Comparison of ENCODE assay signal across 21 cellular contexts in the genomic region with DNA sequence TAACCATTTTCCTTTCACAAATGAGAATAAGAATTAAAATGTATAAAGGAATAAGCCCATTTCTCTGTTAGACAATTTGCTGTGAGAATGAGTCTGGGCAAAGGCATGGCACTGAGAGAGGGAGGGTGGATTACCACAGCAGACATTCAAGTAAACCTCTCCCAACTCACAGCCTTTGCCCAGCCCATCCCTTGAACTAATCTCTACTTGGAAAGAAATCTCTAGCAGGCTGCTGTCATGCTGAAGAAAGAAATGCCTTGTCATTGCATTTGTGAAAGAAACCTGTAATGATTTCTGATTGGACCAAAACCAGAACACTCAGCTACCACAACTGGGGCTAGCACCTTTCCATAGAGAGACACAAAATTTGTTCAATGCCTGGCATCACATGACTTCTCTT. TPM values are rescaled to one million over a fixed set of nuclear protein-coding genes. Genes with fewer than 3 reads are reported as not detected.
DNase-seq lines count a peak whose midpoint lies in the region; ATAC-seq and TF ChIP-seq lines count a peak whose summit lies in the region.
"Had no signal": no experiment of that assay in that cellular context is flagged by ENCODE, and none has a peak within 500 bp of the region (broad histone marks: within the 10 kb centered on the region; RNA-seq: fewer than 3 reads in every experiment).

No MANE protein-coding gene starts in this region.

- no peak overlapping the region for H3K4me3 Mint-ChIP-seq in type B pancreatic cell
- H3K4me3 Mint-ChIP-seq: CD4-positive, CD25-positive, alpha-beta regulatory T cell had no signal

- DNase-seq in RWPE1 (ENCODE audit: low spot score) (no peak), epithelial cell of prostate (ENCODE audit: low read depth, low spot score) (peak; percentile 20), myocyte (ENCODE audit: low read depth) (peak; percentile 33), type B pancreatic cell (ENCODE audit: extremely low spot score, unreplicated experiment) (no peak)
- DNase-seq in activated CD8-positive, alpha-beta memory T cell treated with anti-CD3 and anti-CD28 coated beads for 24 hours, result no peak
- DNase-seq: CD4-positive, CD25-positive, alpha-beta regulatory T cell; COR-L47; DMS79; KG1; NCI-H1092 treated with DMSO at 0.1 percent for 48 hours; NCI-H146; NCI-H2029; NCI-H345; NCI-H524; NCI-H774 had no signal

- H3K4me1 Mint-ChIP-seq in type B pancreatic cell (ENCODE audit: unreplicated experiment), result peaks cover 4% of the 10 kb centered on the region

- H3K9me3 Mint-ChIP-seq in type B pancreatic cell, result no peaks in the 10 kb centered on the region
- H3K9me3 Mint-ChIP-seq: CD4-positive, CD25-positive, alpha-beta regulatory T cell had no signal

- H3K36me3 Mint-ChIP-seq in type B pancreatic cell, result no peaks in the 10 kb centered on the region
- H3K36me3 Mint-ChIP-seq: CD4-positive, CD25-positive, alpha-beta regulatory T cell had no signal

- TF ChIP-seq CTCF in RWPE1 (conservative IDR thresholded peaks at IDR 0.05; ENCODE audit: low read depth), result no peak
- TF ChIP-seq CTCF in type B pancreatic cell (conservative IDR thresholded peaks at IDR 0.05), result no peak

- H3K27me3 Mint-ChIP-seq in type B pancreatic cell, result peaks cover 9% of the 10 kb centered on the region

- H3K27ac ChIP-seq in RWPE1 (peak overlapping the region; percentile 44; the same call in 1 of the 2 replicates), epithelial cell of prostate (no peak overlapping the region)

- no peak overlapping the region for H3K27ac Mint-ChIP-seq in type B pancreatic cell
- H3K27ac Mint-ChIP-seq: CD4-positive, CD25-positive, alpha-beta regulatory T cell had no signal

- POLR2A ChIA-PET in RWPE1 (lab: Yijun Ruan, JAX; ENCODE audit: low non-redundant PET), result no interaction called here

- CTCF ChIA-PET in RWPE1 (lab: Yijun Ruan, JAX), result no interaction called here

- no peak for ATAC-seq in GM21825 (IDR thresholded peaks at IDR 0.05; ENCODE audit: unreplicated experiment)
- no peak for ATAC-seq in GM21717 (IDR thresholded peaks at IDR 0.05; ENCODE audit: unreplicated experiment)
- ATAC-seq: Right ventricle myocardium inferior had no signal

RNA-seq across cellular contexts. Expression of a gene that starts 39.2 kb away (rescaled TPM):
- total RNA-seq in myocyte, result 0.36 and 1.0 TPM in 2 replicates
- 0.10 TPM for polyA plus RNA-seq in myocyte (2012)
- 0.43 and 0.70 TPM in 2 replicates for total RNA-seq in type B pancreatic cell (ENCODE audit: low replicate concordance)
- total RNA-seq: HT1080, OCI-LY7, SK-MEL-5 had no signal

Comparison
In these comparisons a context has a peak if more than half of its experiments do, and no peak if none do; other contexts are left out.
1. DNase-seq: peak in epithelial cell of prostate (single experiment) and myocyte (single experiment); none in RWPE1 (single experiment), activated CD8-positive, alpha-beta memory T cell treated with anti-CD3 and anti-CD28 coated beads for 24 hours (single experiment) and type B pancreatic cell (single experiment).